1 cellular context compared by ENCODE assay signal in genomic region chr22:19218541-19219233, GRCh38.
TF ChIP-seq lines count a peak whose summit lies in the region.

No MANE protein-coding gene starts in this region.

TF ChIP-seq in HEK293, 187 proteins besides CTCF, POLR2A, EP300 and RAD21 (continued from another document):
- TF ChIP-seq ZNF561 (tag by site-specific recombination; IDR thresholded peaks at IDR 0.05; ENCODE audit: borderline replicate concordance) = no peak
- TF ChIP-seq ZNF600 (tag by site-specific recombination; IDR thresholded peaks at IDR 0.05) = no peak
- TF ChIP-seq ZNF423 (tag by site-specific recombination; IDR thresholded peaks at IDR 0.05) = no peak
- TF ChIP-seq ZNF670 (tag by site-specific recombination; IDR thresholded peaks at IDR 0.05; ENCODE audit: low read depth) = 0 out of 2 replicates have a peak, but pooled peaks have one; percentile 50
- peak; percentile 49; the same call in 1 of the 2 replicates for TF ChIP-seq MYNN (tag by site-specific recombination; IDR thresholded peaks at IDR 0.05; ENCODE audit: borderline replicate concordance)
- TF ChIP-seq ZNF654 (tag by site-specific recombination; IDR thresholded peaks at IDR 0.05; ENCODE audit: low read depth) = peak; percentile 68
- TF ChIP-seq ELK4 (IDR thresholded peaks at IDR 0.05; ENCODE audit: borderline replicate concordance, low read depth, low read length) = no peak
- no peak for TF ChIP-seq SALL2 (tag by site-specific recombination; IDR thresholded peaks at IDR 0.05; ENCODE audit: borderline replicate concordance)
- no peak for TF ChIP-seq ZSCAN30 (tag by site-specific recombination; IDR thresholded peaks at IDR 0.05)
- no peak for TF ChIP-seq ZNF211 (tag by site-specific recombination; IDR thresholded peaks at IDR 0.05; ENCODE audit: low read depth)
- TF ChIP-seq FEZF1 (tag by site-specific recombination; IDR thresholded peaks at IDR 0.05) = no peak
- no peak for TF ChIP-seq ZNF701 (tag by site-specific recombination; IDR thresholded peaks at IDR 0.05)
- TF ChIP-seq ZSCAN23 (tag by site-specific recombination; IDR thresholded peaks at IDR 0.05) = 0 out of 2 replicates have a peak, but pooled peaks have one; percentile 33
- TF ChIP-seq ZNF610 (tag by site-specific recombination; IDR thresholded peaks at IDR 0.05; ENCODE audit: borderline replicate concordance) = peak; percentile 42; the same call in 1 of the 2 replicates
- no peak for TF ChIP-seq BCL6B (tag by site-specific recombination; IDR thresholded peaks at IDR 0.05)
- TF ChIP-seq, protein P1, sequence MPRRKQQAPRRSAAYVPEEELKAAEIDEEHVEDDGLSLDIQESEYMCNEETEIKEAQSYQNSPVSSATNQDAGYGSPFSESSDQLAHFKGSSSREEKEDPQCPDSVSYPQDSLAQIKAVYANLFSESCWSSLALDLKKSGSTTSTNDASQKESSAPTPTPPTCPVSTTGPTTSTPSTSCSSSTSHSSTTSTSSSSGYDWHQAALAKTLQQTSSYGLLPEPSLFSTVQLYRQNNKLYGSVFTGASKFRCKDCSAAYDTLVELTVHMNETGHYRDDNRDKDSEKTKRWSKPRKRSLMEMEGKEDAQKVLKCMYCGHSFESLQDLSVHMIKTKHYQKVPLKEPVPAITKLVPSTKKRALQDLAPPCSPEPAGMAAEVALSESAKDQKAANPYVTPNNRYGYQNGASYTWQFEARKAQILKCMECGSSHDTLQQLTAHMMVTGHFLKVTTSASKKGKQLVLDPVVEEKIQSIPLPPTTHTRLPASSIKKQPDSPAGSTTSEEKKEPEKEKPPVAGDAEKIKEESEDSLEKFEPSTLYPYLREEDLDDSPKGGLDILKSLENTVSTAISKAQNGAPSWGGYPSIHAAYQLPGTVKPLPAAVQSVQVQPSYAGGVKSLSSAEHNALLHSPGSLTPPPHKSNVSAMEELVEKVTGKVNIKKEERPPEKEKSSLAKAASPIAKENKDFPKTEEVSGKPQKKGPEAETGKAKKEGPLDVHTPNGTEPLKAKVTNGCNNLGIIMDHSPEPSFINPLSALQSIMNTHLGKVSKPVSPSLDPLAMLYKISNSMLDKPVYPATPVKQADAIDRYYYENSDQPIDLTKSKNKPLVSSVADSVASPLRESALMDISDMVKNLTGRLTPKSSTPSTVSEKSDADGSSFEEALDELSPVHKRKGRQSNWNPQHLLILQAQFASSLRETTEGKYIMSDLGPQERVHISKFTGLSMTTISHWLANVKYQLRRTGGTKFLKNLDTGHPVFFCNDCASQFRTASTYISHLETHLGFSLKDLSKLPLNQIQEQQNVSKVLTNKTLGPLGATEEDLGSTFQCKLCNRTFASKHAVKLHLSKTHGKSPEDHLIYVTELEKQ (tag by site-specific recombination; IDR thresholded peaks at IDR 0.05; ENCODE audit: borderline replicate concordance) = peak; percentile 57; the same call in 1 of the 2 replicates
- TF ChIP-seq ZXDB (tag by site-specific recombination; IDR thresholded peaks at IDR 0.05) = peak; percentile 85
- no peak for TF ChIP-seq ZNF768 (tag by site-specific recombination; IDR thresholded peaks at IDR 0.05)
- no peak for TF ChIP-seq ZNF37A (tag by site-specific recombination; IDR thresholded peaks at IDR 0.05)
- no peak for TF ChIP-seq ZNF548 (tag by site-specific recombination; IDR thresholded peaks at IDR 0.05)
- no peak for TF ChIP-seq ZNF776 (tag by site-specific recombination; IDR thresholded peaks at IDR 0.05; ENCODE audit: borderline replicate concordance)
- peak; percentile 98 for TF ChIP-seq ZNF426 (tag by site-specific recombination; IDR thresholded peaks at IDR 0.05)
- TF ChIP-seq ZBTB1 (tag by site-specific recombination; IDR thresholded peaks at IDR 0.05) = no peak
- peak; percentile 26; the same call in 1 of the 2 replicates for TF ChIP-seq ZNF341 (tag by site-specific recombination; IDR thresholded peaks at IDR 0.05; ENCODE audit: low read depth)
- no peak for TF ChIP-seq ZNF362 (tag by site-specific recombination; IDR thresholded peaks at IDR 0.05)
- no peak for TF ChIP-seq ZNF626 (tag by site-specific recombination; IDR thresholded peaks at IDR 0.05)
- TF ChIP-seq, protein P2, sequence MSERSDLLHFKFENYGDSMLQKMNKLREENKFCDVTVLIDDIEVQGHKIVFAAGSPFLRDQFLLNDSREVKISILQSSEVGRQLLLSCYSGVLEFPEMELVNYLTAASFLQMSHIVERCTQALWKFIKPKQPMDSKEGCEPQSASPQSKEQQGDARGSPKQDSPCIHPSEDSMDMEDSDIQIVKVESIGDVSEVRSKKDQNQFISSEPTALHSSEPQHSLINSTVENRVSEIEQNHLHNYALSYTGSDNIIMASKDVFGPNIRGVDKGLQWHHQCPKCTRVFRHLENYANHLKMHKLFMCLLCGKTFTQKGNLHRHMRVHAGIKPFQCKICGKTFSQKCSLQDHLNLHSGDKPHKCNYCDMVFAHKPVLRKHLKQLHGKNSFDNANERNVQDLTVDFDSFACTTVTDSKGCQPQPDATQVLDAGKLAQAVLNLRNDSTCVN (tag by site-specific recombination; optimal IDR thresholded peaks at IDR 0.05) = no peak
- TF ChIP-seq KLF8 (tag by site-specific recombination; IDR thresholded peaks at IDR 0.05) = no peak
- TF ChIP-seq KLF7 (tag by site-specific recombination; IDR thresholded peaks at IDR 0.05; ENCODE audit: borderline replicate concordance) = peak; percentile 65; the same call in 1 of the 2 replicates
- TF ChIP-seq ZNF274 (IDR thresholded peaks at IDR 0.05; ENCODE audit: low read length) = no peak
- no peak for TF ChIP-seq ZNF274 (tag by site-specific recombination; IDR thresholded peaks at IDR 0.05; ENCODE audit: borderline replicate concordance)
- peak; percentile 83 for TF ChIP-seq SCRT1 (tag by site-specific recombination; IDR thresholded peaks at IDR 0.05; ENCODE audit: borderline replicate concordance)
- TF ChIP-seq, protein P3, sequence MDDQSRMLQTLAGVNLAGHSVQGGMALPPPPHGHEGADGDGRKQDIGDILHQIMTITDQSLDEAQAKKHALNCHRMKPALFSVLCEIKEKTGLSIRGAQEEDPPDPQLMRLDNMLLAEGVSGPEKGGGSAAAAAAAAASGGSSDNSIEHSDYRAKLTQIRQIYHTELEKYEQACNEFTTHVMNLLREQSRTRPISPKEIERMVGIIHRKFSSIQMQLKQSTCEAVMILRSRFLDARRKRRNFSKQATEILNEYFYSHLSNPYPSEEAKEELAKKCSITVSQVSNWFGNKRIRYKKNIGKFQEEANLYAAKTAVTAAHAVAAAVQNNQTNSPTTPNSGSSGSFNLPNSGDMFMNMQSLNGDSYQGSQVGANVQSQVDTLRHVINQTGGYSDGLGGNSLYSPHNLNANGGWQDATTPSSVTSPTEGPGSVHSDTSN (CRISPR knock-in tag; IDR thresholded peaks at IDR 0.05) = no peak
- TF ChIP-seq BCL11B (tag by site-specific recombination; IDR thresholded peaks at IDR 0.05; ENCODE audit: low read depth) = peak; percentile 46; the same call in 1 of the 2 replicates
- 0 out of 2 replicates have a peak, but pooled peaks have one; percentile 25 for TF ChIP-seq ZNF366 (tag by site-specific recombination; conservative IDR thresholded peaks at IDR 0.05)
- peak; percentile 59; the same call in 1 of the 2 replicates for TF ChIP-seq GFI1B (tag by site-specific recombination; IDR thresholded peaks at IDR 0.05)
- TF ChIP-seq TCF7L2 (IDR thresholded peaks at IDR 0.05; ENCODE audit: borderline replicate concordance, low read depth, low read length) = no peak
- TF ChIP-seq, protein P4, sequence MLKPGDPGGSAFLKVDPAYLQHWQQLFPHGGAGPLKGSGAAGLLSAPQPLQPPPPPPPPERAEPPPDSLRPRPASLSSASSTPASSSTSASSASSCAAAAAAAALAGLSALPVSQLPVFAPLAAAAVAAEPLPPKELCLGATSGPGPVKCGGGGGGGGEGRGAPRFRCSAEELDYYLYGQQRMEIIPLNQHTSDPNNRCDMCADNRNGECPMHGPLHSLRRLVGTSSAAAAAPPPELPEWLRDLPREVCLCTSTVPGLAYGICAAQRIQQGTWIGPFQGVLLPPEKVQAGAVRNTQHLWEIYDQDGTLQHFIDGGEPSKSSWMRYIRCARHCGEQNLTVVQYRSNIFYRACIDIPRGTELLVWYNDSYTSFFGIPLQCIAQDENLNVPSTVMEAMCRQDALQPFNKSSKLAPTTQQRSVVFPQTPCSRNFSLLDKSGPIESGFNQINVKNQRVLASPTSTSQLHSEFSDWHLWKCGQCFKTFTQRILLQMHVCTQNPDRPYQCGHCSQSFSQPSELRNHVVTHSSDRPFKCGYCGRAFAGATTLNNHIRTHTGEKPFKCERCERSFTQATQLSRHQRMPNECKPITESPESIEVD (tag by site-specific recombination; IDR thresholded peaks at IDR 0.05) = no peak
- no peak for TF ChIP-seq ZBTB48 (tag by site-specific recombination; IDR thresholded peaks at IDR 0.05)
- peak; percentile 85 for TF ChIP-seq ZNF404 (tag by site-specific recombination; IDR thresholded peaks at IDR 0.05)
- TF ChIP-seq ZNF529 (tag by site-specific recombination; IDR thresholded peaks at IDR 0.05; ENCODE audit: insufficient replicate concordance) = no peak
- TF ChIP-seq ZFP37 (tag by site-specific recombination; IDR thresholded peaks at IDR 0.05) = peak; percentile 91
- no peak for TF ChIP-seq PATZ1 (tag by site-specific recombination; IDR thresholded peaks at IDR 0.05)
- no peak for TF ChIP-seq ZNF214 (tag by site-specific recombination; IDR thresholded peaks at IDR 0.05; ENCODE audit: borderline replicate concordance)
- TF ChIP-seq ZNF639 (tag by site-specific recombination; IDR thresholded peaks at IDR 0.05) = 0 out of 2 replicates have a peak, but pooled peaks have one; percentile 74
- TF ChIP-seq ZNF391 (tag by site-specific recombination; IDR thresholded peaks at IDR 0.05; ENCODE audit: borderline replicate concordance, low read depth) = no peak
- TF ChIP-seq REPIN1 (tag by site-specific recombination; IDR thresholded peaks at IDR 0.05; ENCODE audit: low read depth) = no peak
- TF ChIP-seq AEBP2 (tag by site-specific recombination; IDR thresholded peaks at IDR 0.05; ENCODE audit: borderline replicate concordance) = 0 out of 2 replicates have a peak, but pooled peaks have one; percentile 83
- no peak for TF ChIP-seq ZBTB7A (tag by site-specific recombination; IDR thresholded peaks at IDR 0.05; ENCODE audit: low read depth)
